1 cellular context compared by ENCODE assay signal in the genomic region with DNA sequence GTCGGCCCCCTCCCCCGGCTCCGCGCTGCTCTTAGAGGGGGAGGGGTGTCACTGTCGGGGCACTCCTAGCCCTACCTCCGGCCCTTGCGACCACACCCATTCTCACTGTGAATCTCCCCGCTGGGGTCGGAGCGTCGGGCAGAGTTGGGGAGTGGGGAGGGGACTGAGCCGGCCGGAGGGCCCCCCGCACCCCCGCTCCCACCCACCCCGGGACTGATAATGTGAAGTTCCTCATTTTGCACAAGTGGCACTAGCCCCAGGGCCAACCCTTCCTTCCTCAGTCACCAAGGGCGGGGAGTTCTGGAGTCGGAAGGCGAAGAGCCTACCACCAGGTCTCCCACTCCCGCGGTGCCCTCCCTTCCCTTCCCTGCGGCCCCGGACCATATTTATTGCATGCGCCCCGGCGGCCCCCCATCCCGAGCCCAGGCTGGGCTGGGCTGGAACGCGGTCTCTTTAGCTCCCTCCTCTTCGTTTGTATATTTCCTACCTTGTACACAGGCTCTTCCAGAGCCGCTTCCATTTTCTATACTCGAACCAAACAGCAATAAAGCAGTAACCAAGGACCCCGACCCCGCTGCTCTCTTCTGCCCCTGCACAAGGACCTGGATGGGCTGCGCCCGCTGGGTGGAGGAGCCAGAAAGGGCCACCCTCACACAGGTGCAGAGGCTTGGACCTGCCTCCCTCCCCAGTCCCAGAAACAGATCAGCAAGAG.
TF ChIP-seq lines count a peak whose summit lies in the region.

No MANE protein-coding gene starts in this region.

TF ChIP-seq in K562, 482 proteins besides CTCF, POLR2A, EP300 and RAD21:
- TF ChIP-seq MNT (conservative IDR thresholded peaks at IDR 0.05) (no peak), ZBTB7A (IDR thresholded peaks at IDR 0.05; ENCODE audit: borderline replicate concordance, control insufficient read depth, low read depth, low read length) (0 out of 2 replicates have a peak, but pooled peaks have one; percentile 17)
- TF ChIP-seq, protein P1, sequence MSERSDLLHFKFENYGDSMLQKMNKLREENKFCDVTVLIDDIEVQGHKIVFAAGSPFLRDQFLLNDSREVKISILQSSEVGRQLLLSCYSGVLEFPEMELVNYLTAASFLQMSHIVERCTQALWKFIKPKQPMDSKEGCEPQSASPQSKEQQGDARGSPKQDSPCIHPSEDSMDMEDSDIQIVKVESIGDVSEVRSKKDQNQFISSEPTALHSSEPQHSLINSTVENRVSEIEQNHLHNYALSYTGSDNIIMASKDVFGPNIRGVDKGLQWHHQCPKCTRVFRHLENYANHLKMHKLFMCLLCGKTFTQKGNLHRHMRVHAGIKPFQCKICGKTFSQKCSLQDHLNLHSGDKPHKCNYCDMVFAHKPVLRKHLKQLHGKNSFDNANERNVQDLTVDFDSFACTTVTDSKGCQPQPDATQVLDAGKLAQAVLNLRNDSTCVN (CRISPR knock-in tag; IDR thresholded peaks at IDR 0.05), result no peak
TF ChIP-seq in K562: peak in this region for 1.
